Comparison of ENCODE assay signal across 17 cellular contexts in the genomic region with DNA sequence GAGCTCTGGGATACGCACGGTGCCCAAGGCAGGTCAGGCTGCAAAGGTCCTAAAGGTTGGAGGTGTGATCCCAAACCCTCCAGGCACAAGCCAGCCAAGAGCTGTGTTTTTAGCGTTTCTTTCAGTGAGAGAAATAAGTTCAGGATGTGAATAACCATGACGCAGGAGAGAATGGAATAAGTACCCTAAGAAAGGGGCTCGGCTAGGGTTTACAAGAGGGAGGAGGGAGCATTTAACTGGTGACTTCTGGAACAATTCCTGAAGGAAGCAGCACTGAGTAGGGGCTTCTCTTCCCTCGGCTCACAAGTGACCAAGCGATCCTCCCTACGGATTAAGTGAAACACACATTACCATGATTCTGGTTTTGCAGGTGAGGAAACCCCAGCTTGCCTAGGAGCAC. TPM values are rescaled to one million over a fixed set of nuclear protein-coding genes. Genes with fewer than 3 reads are reported as not detected.
DNase-seq lines count a peak whose midpoint lies in the region; ATAC-seq, FAIRE-seq and TF ChIP-seq lines count a peak whose summit lies in the region.
"Had no signal": no experiment of that assay in that cellular context is flagged by ENCODE, and none has a peak within 500 bp of the region (broad histone marks: within the 10 kb centered on the region; RNA-seq: fewer than 3 reads in every experiment).

No MANE protein-coding gene starts in this region.

- H3K27me3 ChIP-seq in heart left ventricle = no peaks in the 10 kb centered on the region
- no peaks in the 10 kb centered on the region for H3K27me3 ChIP-seq in esophagus muscularis mucosa

- H3K4me1 Mint-ChIP-seq in neural crest cell (peaks cover 64% of the 10 kb centered on the region), type B pancreatic cell (ENCODE audit: unreplicated experiment) (peaks cover 52% of the 10 kb centered on the region)

- H3K9me3 ChIP-seq in heart left ventricle = no peaks in the 10 kb centered on the region
- H3K9me3 ChIP-seq in esophagus muscularis mucosa = no peaks in the 10 kb centered on the region

- WGBS in heart left ventricle, 4 donors = 67 to 82% (median 75%) methylated on average over 8 of the region's 8 CpGs
- 84% methylated on average over 8 of the region's 8 CpGs for WGBS in esophagus muscularis mucosa

- H3K4me3 ChIP-seq in heart left ventricle = no peak overlapping the region
- no peak overlapping the region for H3K4me3 ChIP-seq in esophagus muscularis mucosa

- TF ChIP-seq CTCF in heart left ventricle (IDR thresholded peaks at IDR 0.05) (no peak), esophagus muscularis mucosa (IDR thresholded peaks at IDR 0.05) (no peak), neural crest cell (conservative IDR thresholded peaks at IDR 0.05) (no peak), type B pancreatic cell (conservative IDR thresholded peaks at IDR 0.05) (no peak)

- TF ChIP-seq POLR2A in heart left ventricle (IDR thresholded peaks at IDR 0.05) = no peak
- TF ChIP-seq POLR2A in esophagus muscularis mucosa (IDR thresholded peaks at IDR 0.05; ENCODE audit: low read depth) = no peak

- H3K9me3 Mint-ChIP-seq in neural crest cell = no peaks in the 10 kb centered on the region
- no peaks in the 10 kb centered on the region for H3K9me3 Mint-ChIP-seq in type B pancreatic cell

- ATAC-seq in heart left ventricle (no peak), left ventricle myocardium superior (no peak)

- intact Hi-C loops in heart left ventricle (cut with DNase I) = loop anchor here in 1 of 10 donors (10.0 kb wide), 1 partner anchor 523 kb away; no protein-coding TSS in a partner anchor
- intact Hi-C loops in left ventricle myocardium superior (cut with micrococcal nuclease) = no loop called here
- intact Hi-C loops in esophagus muscularis mucosa (cut with DNase I) = no loop called here

- TF ChIP-seq EP300 in esophagus muscularis mucosa (IDR thresholded peaks at IDR 0.05) = no peak

- H3K36me3 Mint-ChIP-seq in neural crest cell (ENCODE audit: low read depth) = peaks cover 8% of the 10 kb centered on the region
- peaks cover 21% of the 10 kb centered on the region for H3K36me3 Mint-ChIP-seq in type B pancreatic cell

- H3K27ac ChIP-seq in heart left ventricle = peak overlapping the region; percentile 83 to 94 (median 91)
- H3K27ac ChIP-seq in esophagus muscularis mucosa (replicated peaks in 1 of 4) = peak overlapping the region; percentile 79 to 91 (median 83)

- H3K27ac Mint-ChIP-seq in neural crest cell (ENCODE audit: unreplicated experiment) (peak overlapping the region; percentile 76), type B pancreatic cell (peak overlapping the region; percentile 18)

- no peak for FAIRE-seq in GM19239 (lab: Jason Lieb, UNC)
- FAIRE-seq: A204.1, H54 had no signal

- no peaks in the 10 kb centered on the region for H3K27me3 Mint-ChIP-seq in neural crest cell (ENCODE audit: low read depth)
- no peaks in the 10 kb centered on the region for H3K27me3 Mint-ChIP-seq in type B pancreatic cell

- DNase-seq in heart left ventricle (no peak), left ventricle myocardium superior (no peak), esophagus muscularis mucosa (ENCODE audit: extremely low spot score) (no peak), neural crest cell (ENCODE audit: low read depth, low spot score) (no peak), type B pancreatic cell (ENCODE audit: extremely low spot score, unreplicated experiment) (no peak), KG1 (lab: John Stamatoyannopoulos, UW) (no peak), SIG-M5 (lab: John Stamatoyannopoulos, UW) (no peak), GM19239 (ENCODE audit: insufficient read length, low spot score) (no peak)
- DNase-seq: activated CD4-positive, alpha-beta T cell treated with anti-CD3 and anti-CD28 coated beads, Interleukin-2, amount 50 U/mL, for 48 hours; effector CD8-positive, alpha-beta T cell; hippocampal formation; NCI-H1694; stimulated activated naive CD4-positive, alpha-beta T cell treated with Interleukin-2 at 50 U/mL for 16 hours had no signal

- H3K36me3 ChIP-seq in heart left ventricle (peaks cover 0 to 48% (median 26%) of the 10 kb centered on the region in 9 donors), esophagus muscularis mucosa (peaks cover 0 to 34% (median 21%) of the 10 kb centered on the region in 4 donors)

- peak overlapping the region; percentile 68 for H3K4me3 Mint-ChIP-seq in neural crest cell
- no peak overlapping the region for H3K4me3 Mint-ChIP-seq in type B pancreatic cell

- H3K4me1 ChIP-seq in heart left ventricle (peaks cover 40 to 94% (median 83%) of the 10 kb centered on the region in 12 donors), esophagus muscularis mucosa (peaks cover 79 to 87% (median 81%) of the 10 kb centered on the region in 4 donors)

RNA-seq across cellular contexts. Expression of gene SSH1, which starts 29.4 kb away (rescaled TPM):
- 10 to 100 TPM; 20.2 to 45.8 (median 34.3) TPM for total RNA-seq in heart left ventricle
- 10 to 100 TPM in 1 of 2 donors, 1 to 10 TPM in 1; 7.8 to 15.2 TPM for polyA plus RNA-seq in heart left ventricle
- total RNA-seq in left ventricle myocardium superior = 31.2 TPM
- total RNA-seq in esophagus muscularis mucosa = 10 to 100 TPM; 14.1 to 40.9 (median 28.7) TPM
- total RNA-seq in neural crest cell = 32.9 and 34.3 TPM in 2 replicates
- 32.2 and 33.7 TPM in 2 replicates for total RNA-seq in type B pancreatic cell (ENCODE audit: low replicate concordance)

RNA-seq across cellular contexts. Expression of gene DAO, which starts 52.0 kb away (rescaled TPM):
- not detected for total RNA-seq in heart left ventricle
- polyA plus RNA-seq in heart left ventricle = not detected
- total RNA-seq in left ventricle myocardium superior = not detected
- total RNA-seq in esophagus muscularis mucosa = not detected
- total RNA-seq in neural crest cell = not detected in 2 replicates
- not detected in 2 replicates for total RNA-seq in type B pancreatic cell (ENCODE audit: low replicate concordance)
- total RNA-seq: T-helper 2 cell treated with Interferon-gamma antibody and Interleukin-4, amounts not matched to agents 100 ng/mL and 5 ng/mL, for 36 hours had no signal
- polyA plus RNA-seq: neural cell had no signal
